In genomic region chr7:131869186-131869862, GRCh38 we compare ENCODE assay signal across 1 cellular context.
TF ChIP-seq lines count a peak whose summit lies in the region.

No MANE protein-coding gene starts in this region.

TF ChIP-seq in SK-N-SH, 30 proteins besides CTCF, POLR2A, EP300 and RAD21 (continued from another document):
- TF ChIP-seq MAX (IDR thresholded peaks at IDR 0.05; ENCODE audit: low read depth) (no peak), USF2 (IDR thresholded peaks at IDR 0.05; ENCODE audit: borderline replicate concordance, low read depth, low read length) (no peak), RXRA (IDR thresholded peaks at IDR 0.05; ENCODE audit: borderline replicate concordance, low read depth) (no peak), NRF1 (IDR thresholded peaks at IDR 0.05; ENCODE audit: low read depth, low read length) (no peak), GABPA (IDR thresholded peaks at IDR 0.05; ENCODE audit: low read depth) (no peak), ELF1 (IDR thresholded peaks at IDR 0.05) (no peak)
TF ChIP-seq in SK-N-SH: peak in this region for 0.
